8 cellular contexts compared by ENCODE assay signal in the genomic region with DNA sequence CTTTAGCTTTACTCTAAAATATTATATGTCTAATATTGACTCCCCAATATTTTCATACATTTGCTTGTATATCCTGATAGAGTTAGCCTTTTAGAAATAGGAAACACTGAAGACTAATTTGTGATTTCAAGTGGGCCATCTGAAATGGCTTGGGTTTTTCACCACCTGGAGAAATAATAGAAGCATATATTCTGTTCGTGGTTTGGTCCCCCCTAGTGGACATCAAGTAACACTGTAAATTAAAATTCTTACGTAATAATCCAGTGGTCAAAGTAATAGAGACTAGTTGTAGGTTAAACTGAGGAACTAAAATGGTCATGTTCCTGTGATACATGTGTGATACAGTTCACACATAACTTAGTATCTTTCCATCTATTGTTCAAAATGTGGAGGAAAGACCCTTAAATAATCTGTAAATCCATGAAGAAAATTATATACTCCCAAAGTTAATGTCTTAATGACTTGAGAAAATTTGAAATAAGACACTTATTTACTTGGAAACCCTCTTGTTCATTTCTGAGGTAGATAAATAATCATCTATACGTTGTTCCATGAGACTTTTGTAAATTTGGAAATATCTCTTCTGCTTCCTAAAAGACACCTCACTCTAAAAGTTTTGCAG.
DNase-seq lines count a peak whose midpoint lies in the region; ATAC-seq, FAIRE-seq and TF ChIP-seq lines count a peak whose summit lies in the region.

No MANE protein-coding gene starts in this region.

- FAIRE-seq in frontal cortex (lab: Jason Lieb, UNC), result no peak

- ATAC-seq in GM18907 (IDR thresholded peaks at IDR 0.05; ENCODE audit: unreplicated experiment) (peak; percentile 85), HG03432 (IDR thresholded peaks at IDR 0.05; ENCODE audit: unreplicated experiment) (peak; percentile 85), SK-N-SH treated with all-trans-retinoic acid at 6 μM for 48 hours (peak; percentile 87)

- DNase-seq in CD1c-positive myeloid dendritic cell (ENCODE audit: extremely low spot score), result peak; percentile 22
- DNase-seq in hepatic stellate cell (ENCODE audit: low spot score), result peak; percentile 22
- DNase-seq in OCI-M2 (lab: John Stamatoyannopoulos, UW; ENCODE audit: unreplicated experiment), result no peak
- no peak for DNase-seq in frontal cortex (ENCODE audit: low spot score in 2 of 2)
- DNase-seq in activated naive CD4-positive, alpha-beta T cell (lab: John Stamatoyannopoulos, UW), result no peak

TF ChIP-seq in SK-N-SH treated with all-trans-retinoic acid at 6 μM for 48 hours, 23 proteins besides CTCF, POLR2A, EP300 and RAD21:
- TF ChIP-seq ZC3H10 (CRISPR knock-in tag; IDR thresholded peaks at IDR 0.05) (no peak), TCF4 (CRISPR knock-in tag; IDR thresholded peaks at IDR 0.05; ENCODE audit: borderline replicate concordance) (no peak), ZNF70 (CRISPR knock-in tag; IDR thresholded peaks at IDR 0.05) (peak; percentile 55; the same call in 1 of the 2 replicates)

Comparison
In these comparisons a context has a peak if more than half of its experiments do, and no peak if none do; other contexts are left out.
1. DNase-seq: peak in CD1c-positive myeloid dendritic cell (single experiment) and hepatic stellate cell (single experiment); none in OCI-M2 (single experiment), frontal cortex (0 of 2) and activated naive CD4-positive, alpha-beta T cell (0 of 4).
2. Peak in every context shown above with its lines, with median percentiles within 50 percentile points of each other: ATAC-seq.